In the genomic region with DNA sequence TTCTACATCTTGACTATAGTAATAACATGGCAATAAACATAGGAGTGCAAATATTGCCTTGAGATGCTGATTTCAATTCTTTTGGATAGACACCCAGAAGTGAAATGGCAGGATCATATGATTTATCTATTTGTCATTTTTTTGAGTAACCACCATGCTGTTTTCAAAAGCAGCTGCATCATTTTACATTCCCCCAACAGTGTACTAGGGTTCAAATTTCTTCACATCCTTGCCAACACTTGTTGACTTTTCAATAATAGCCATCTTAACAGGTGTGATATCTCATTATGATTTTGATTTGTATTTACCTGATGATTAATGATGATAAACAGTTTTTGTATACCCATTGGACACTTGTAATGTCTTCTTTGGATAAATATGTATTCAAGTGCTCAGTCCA, we compare ENCODE assay signal across 23 cellular contexts.
"Had no signal": no experiment of that assay in that cellular context is flagged by ENCODE, and none has a peak within 500 bp of the region (broad histone marks: within the 10 kb centered on the region; RNA-seq: fewer than 3 reads in every experiment).

No MANE protein-coding gene starts in this region.

- DNase-seq: activated CD4-positive, alpha-beta T cell treated with anti-CD3 and anti-CD28 coated beads for 36 hours; activated CD4-positive, alpha-beta T cell treated with anti-CD3 and anti-CD28 coated beads, Interleukin-2, amount 10 ng/mL, durations not matched to agents 7 days and 5 days; activated CD4-positive, alpha-beta T cell treated with anti-CD3 and anti-CD28 coated beads, Interleukin-2, amount 50 U/mL, for 48 hours; activated CD8-positive, alpha-beta T cell treated with anti-CD3 and anti-CD28 coated beads, Interleukin-2, amount 10 ng/mL, durations not matched to agents 7 days and 5 days; activated gamma-delta T cell; activated naive CD4-positive, alpha-beta T cell treated with Interleukin-2 at 50 U/mL for 16 hours; activated naive CD8-positive, alpha-beta T cell treated with anti-CD3 and anti-CD28 coated beads, Interleukin-2, amount 10 ng/mL, durations not matched to agents 7 days and 5 days; activated T-cell treated with anti-CD3 and anti-CD28 coated beads, Interleukin-2, amount 50 U/mL, for 24 hours; amygdala; body of pancreas; NCI-H1092 treated with DMSO at 0.1 percent for 48 hours; NCI-H1436; NCI-H1694; NCI-H1930; NCI-H2171; NCI-H510A; NCI-H526; NCI-H774; SHP77 treated with DMSO at 0.1 percent for 48 hours; SK-N-SH had no signal

- ATAC-seq: activated CD4-positive, alpha-beta T cell treated with anti-CD3 and anti-CD28 coated beads for 36 hours; activated CD4-positive, CD25-positive, alpha-beta regulatory T cell treated with anti-CD3 and anti-CD28 coated beads, Interleukin-2, amount 50 U/mL, for 24 hours; activated CD8-positive, alpha-beta T cell treated with anti-CD3 and anti-CD28 coated beads, Interleukin-2, amount 10 ng/mL, durations not matched to agents 7 days and 5 days; body of pancreas; Panc1; WTC11 had no signal
